Comparison of ENCODE assay signal across 8 cellular contexts in the genomic region with DNA sequence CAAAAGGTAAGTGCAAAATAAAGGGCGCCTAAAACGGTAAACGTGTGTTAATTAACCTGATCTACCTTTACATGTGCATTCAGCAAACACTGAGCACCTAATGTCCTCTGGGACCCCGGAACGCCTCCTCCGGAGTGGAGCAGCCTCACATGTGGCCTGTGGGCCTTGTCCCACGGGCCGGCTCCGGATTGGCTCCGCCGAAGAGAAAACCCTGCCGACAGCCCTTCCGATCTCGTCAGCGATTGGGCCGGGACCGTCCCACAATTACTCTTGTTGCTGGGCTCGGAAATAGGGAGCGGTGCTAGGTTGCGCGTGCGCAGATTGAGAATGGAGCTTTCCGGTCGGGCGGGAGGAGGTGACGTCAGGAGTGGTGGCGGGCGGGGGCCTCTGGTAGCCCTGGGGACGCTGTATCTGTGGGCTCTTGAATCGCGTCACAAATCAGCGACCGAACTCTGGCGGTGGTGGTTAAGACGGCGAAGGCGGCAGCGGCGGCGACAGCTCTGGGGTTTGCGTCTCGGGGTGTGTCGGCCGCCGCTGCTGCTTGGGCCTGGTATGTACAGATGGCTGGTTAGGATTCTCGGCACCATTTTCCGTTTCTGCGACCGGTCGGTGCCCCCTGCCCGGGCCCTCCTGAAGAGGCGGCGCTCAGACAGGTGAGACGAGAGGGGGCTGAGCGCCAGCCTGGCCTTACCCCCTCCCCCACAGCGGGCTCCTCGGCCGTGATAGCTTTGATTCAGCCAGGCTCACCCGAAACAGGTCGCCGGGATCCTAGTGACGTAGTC. TPM values are rescaled to one million over a fixed set of nuclear protein-coding genes. Genes with fewer than 3 reads are reported as not detected.
DNase-seq lines count a peak whose midpoint lies in the region; ATAC-seq and TF ChIP-seq lines count a peak whose summit lies in the region.

SENP2 (plus strand) TSS at position 434 of the 782 bp plus-strand sequence; CDS start at position 553, 119 bp downstream.

- no peaks in the 10 kb centered on the region for H3K9me3 ChIP-seq in left ventricle myocardium inferior (replicated peaks)

- TF ChIP-seq CTCF in left ventricle myocardium inferior (IDR thresholded peaks at IDR 0.05; ENCODE audit: borderline replicate concordance) (no peak), progenitor cell of endocrine pancreas (IDR thresholded peaks at IDR 0.05; ENCODE audit: unreplicated experiment) (no peak)

- H3K4me1 ChIP-seq in left ventricle myocardium inferior, result peaks cover 38% of the 10 kb centered on the region

- H3K4me1 Mint-ChIP-seq in progenitor cell of endocrine pancreas (ENCODE audit: low read depth), result peaks cover 23% of the 10 kb centered on the region

- H3K27ac ChIP-seq in angular gyrus (ENCODE audit: low read depth, low read length) (peak within 1 kb of the TSS; percentile 83), left ventricle myocardium inferior (replicated peaks) (peak within 1 kb of the TSS; percentile 92)

- no peaks in the 10 kb centered on the region for H3K36me3 Mint-ChIP-seq in progenitor cell of endocrine pancreas (ENCODE audit: insufficient read depth)

- peak within 1 kb of the TSS; percentile 94 for H3K4me3 Mint-ChIP-seq in progenitor cell of endocrine pancreas (ENCODE audit: low read depth)

- intact Hi-C loops in left ventricle myocardium inferior (cut with micrococcal nuclease), result no loop called here

- H3K9me3 Mint-ChIP-seq in progenitor cell of endocrine pancreas (ENCODE audit: low read depth), result no peaks in the 10 kb centered on the region

- peaks cover 8% of the 10 kb centered on the region for H3K36me3 ChIP-seq in left ventricle myocardium inferior

- DNase-seq in NCI-H187 (lab: John Stamatoyannopoulos, UW), result peak; percentile 95 to 97
- peak; percentile 98 to 100 (median 99) for DNase-seq in T-helper 2 cell
- DNase-seq in left ventricle myocardium inferior, result peak; percentile 99
- DNase-seq in progenitor cell of endocrine pancreas (ENCODE audit: low spot score, unreplicated experiment), result peak; percentile 97
- peak; percentile 100 for DNase-seq in ureter (ENCODE audit: low spot score)

- H3K27me3 Mint-ChIP-seq in progenitor cell of endocrine pancreas, result peaks cover 9% of the 10 kb centered on the region

- peak within 1 kb of the TSS; percentile 99 for H3K27ac Mint-ChIP-seq in progenitor cell of endocrine pancreas

- ATAC-seq in GM18498 (IDR thresholded peaks at IDR 0.05; ENCODE audit: unreplicated experiment) (peak; percentile 94), HG02938 (IDR thresholded peaks at IDR 0.05; ENCODE audit: unreplicated experiment) (peak; percentile 96)

- H3K27me3 ChIP-seq in left ventricle myocardium inferior (ENCODE audit: low read depth), result no peaks in the 10 kb centered on the region

- peak within 1 kb of the TSS; percentile 87 for H3K4me3 ChIP-seq in left ventricle myocardium inferior

RNA-seq across cellular contexts. Expression of gene SENP2, which starts in this region (rescaled TPM):
- 30.6 TPM for total RNA-seq in left ventricle myocardium inferior
- 52.3 and 59.2 TPM in 2 replicates for total RNA-seq in progenitor cell of endocrine pancreas
- 51.8 TPM for total RNA-seq in ureter

Comparison
In these comparisons a context has a peak if more than half of its experiments do, and no peak if none do; other contexts are left out.
1. Peak in every context shown above with its lines: DNase-seq, ATAC-seq, H3K4me3 ChIP-seq and H3K27ac ChIP-seq.